In genomic region chr6:153790048-153790447, GRCh38 we compare ENCODE assay signal across 2 cellular contexts.
A peak's percentile ranks its signal among the peaks of the same experiment; 100 is the strongest.
TF ChIP-seq lines count a peak whose summit lies in the region.

No MANE protein-coding gene starts in this region.

TF ChIP-seq in IMR-90, 13 proteins besides CTCF, POLR2A, EP300 and RAD21:
- TF ChIP-seq BHLHE40 (IDR thresholded peaks at IDR 0.05; ENCODE audit: low read depth, low read length) = peak; percentile 17; the same call in 1 of the 2 replicates
- no peak for TF ChIP-seq RFX5 (IDR thresholded peaks at IDR 0.05; ENCODE audit: low read depth, low read length)
TF ChIP-seq in IMR-90: peak in this region for 1.

TF ChIP-seq in HepG2, 621 proteins besides CTCF, POLR2A, EP300 and RAD21:
- TF ChIP-seq ZSCAN30 (CRISPR knock-in tag; IDR thresholded peaks at IDR 0.05) (no peak), RORA (CRISPR knock-in tag; IDR thresholded peaks at IDR 0.05) (no peak), POGZ (CRISPR knock-in tag; IDR thresholded peaks at IDR 0.05) (no peak), ZNF572 (CRISPR knock-in tag; IDR thresholded peaks at IDR 0.05) (no peak), MAX (IDR thresholded peaks at IDR 0.05) (no peak), ZBTB46 (CRISPR knock-in tag; IDR thresholded peaks at IDR 0.05; ENCODE audit: borderline replicate concordance) (no peak), FOSL2 (CRISPR knock-in tag; IDR thresholded peaks at IDR 0.05) (peak; percentile 65), BHLHE40 (IDR thresholded peaks at IDR 0.05; ENCODE audit: low read length) (peak; percentile 51; the same call in 1 of the 2 replicates)
- TF ChIP-seq, protein P1, sequence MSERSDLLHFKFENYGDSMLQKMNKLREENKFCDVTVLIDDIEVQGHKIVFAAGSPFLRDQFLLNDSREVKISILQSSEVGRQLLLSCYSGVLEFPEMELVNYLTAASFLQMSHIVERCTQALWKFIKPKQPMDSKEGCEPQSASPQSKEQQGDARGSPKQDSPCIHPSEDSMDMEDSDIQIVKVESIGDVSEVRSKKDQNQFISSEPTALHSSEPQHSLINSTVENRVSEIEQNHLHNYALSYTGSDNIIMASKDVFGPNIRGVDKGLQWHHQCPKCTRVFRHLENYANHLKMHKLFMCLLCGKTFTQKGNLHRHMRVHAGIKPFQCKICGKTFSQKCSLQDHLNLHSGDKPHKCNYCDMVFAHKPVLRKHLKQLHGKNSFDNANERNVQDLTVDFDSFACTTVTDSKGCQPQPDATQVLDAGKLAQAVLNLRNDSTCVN (CRISPR knock-in tag; IDR thresholded peaks at IDR 0.05; ENCODE audit: borderline replicate concordance) = peak; percentile 100
